ENCODE assay signal across 16 cellular contexts in genomic region chr13:98393873-98394272, GRCh38.
"Had no signal": no experiment of that assay in that cellular context is flagged by ENCODE, and none has a peak within 500 bp of the region (broad histone marks: within the 10 kb centered on the region; RNA-seq: fewer than 3 reads in every experiment).

No MANE protein-coding gene starts in this region.

- ATAC-seq: activated CD8-positive, alpha-beta T cell treated with anti-CD3 and anti-CD28 coated beads for 36 hours; activated T-cell treated with anti-CD3 and anti-CD28 coated beads, Interleukin-2, amount 50 U/mL, for 72 hours; effector memory CD8-positive, alpha-beta T cell; pancreas had no signal

- DNase-seq: activated B cell treated with CpG ODN at 0.5 μM for 24 hours; activated CD4-positive, alpha-beta T cell treated with anti-CD3 and anti-CD28 coated beads for 48 hours; activated CD8-positive, alpha-beta T cell treated with anti-CD3 and anti-CD28 coated beads for 36 hours; activated gamma-delta T cell treated with Interleukin-2 at 50 U/mL for 16 hours; activated T-cell treated with anti-CD3 and anti-CD28 coated beads, Interleukin-2, amount 50 U/mL, for 72 hours; amniotic stem cell; brain microvascular endothelial cell; cerebellar nuclear complex; dermis blood vessel endothelial cell; effector memory CD8-positive, alpha-beta T cell; glutamatergic neuron; pancreas; stimulated activated CD4-positive, alpha-beta T cell treated with anti-CD3 and anti-CD28 coated beads, Interleukin-15, amount 100 ng/mL, for 24 hours; stimulated activated CD4-positive, alpha-beta T cell treated with anti-CD3 and anti-CD28 coated beads, Interleukin-4, amount 100 ng/mL, for 24 hours; stimulated activated naive CD4-positive, alpha-beta T cell treated with Interleukin-2 at 50 U/mL for 16 hours; trophoblast cell had no signal
